Comparison of ENCODE assay signal across 19 cellular contexts in genomic region chr11:131671764-131672163, GRCh38.
A peak's percentile ranks its signal among the peaks of the same experiment; 100 is the strongest.
DNase-seq lines count a peak whose midpoint lies in the region; ATAC-seq lines count a peak whose summit lies in the region.
"Had no signal": no experiment of that assay in that cellular context is flagged by ENCODE, and none has a peak within 500 bp of the region (broad histone marks: within the 10 kb centered on the region; RNA-seq: fewer than 3 reads in every experiment).

No MANE protein-coding gene starts in this region.

- peak overlapping the region; percentile 24 for H2AK5ac ChIP-seq in neuronal stem cell (ENCODE audit: low read depth, low read length)

- no CpG with 5 or more reads among the region's 12 CpGs for WGBS in neuronal stem cell (ENCODE audit: extremely low coverage in 2 of 2, insufficient read length in 2 of 2, insufficient replicate concordance in 1 of 2), 2 donors

- no peaks in the 10 kb centered on the region for H3K27me3 ChIP-seq in neuronal stem cell (ENCODE audit: control insufficient read depth in 3 of 3, insufficient read depth in 3 of 3, low read depth in 1 of 3, low read length in 3 of 3)
- H3K27me3 ChIP-seq: upper lobe of left lung had no signal

- ATAC-seq in GM21526 (IDR thresholded peaks at IDR 0.05; ENCODE audit: low FRiP score, unreplicated experiment), result no peak
- ATAC-seq: activated naive CD4-positive, alpha-beta T cell treated with anti-CD3 and anti-CD28 coated beads, Interleukin-2, amount 50 U/mL, for 72 hours; left lung; right cardiac atrium had no signal

- H2BK5ac ChIP-seq in neuronal stem cell (ENCODE audit: low read length), result peak overlapping the region; percentile 7

- peak overlapping the region; percentile 51 for H2BK120ac ChIP-seq in neuronal stem cell (ENCODE audit: low read depth, low read length)

- H3K4ac ChIP-seq in neuronal stem cell (ENCODE audit: low read length), result no peak overlapping the region

- H2BK15ac ChIP-seq in neuronal stem cell (ENCODE audit: low read length), result peak overlapping the region; percentile 80

- DNase-seq in Ammon's horn (ENCODE audit: low spot score), result peak; percentile 67
- DNase-seq in NCI-H526 (lab: John Stamatoyannopoulos, UW), result peak; percentile 42 to 88
- peak; percentile 66 for DNase-seq in ecto neural progenitor cell (ENCODE audit: low spot score)
- DNase-seq in neuronal stem cell (ENCODE audit: low spot score), result no peak
- no peak for DNase-seq in SHP77 (lab: John Stamatoyannopoulos, UW)
- DNase-seq in 8988T, result no peak
- no peak for DNase-seq in KBM-7
- DNase-seq: activated CD4-positive, alpha-beta T cell treated with anti-CD3 and anti-CD28 coated beads for 4 hours; activated T-cell treated with anti-CD3 and anti-CD28 coated beads for 4 hours; COR-L47; esophagus squamous epithelium; NCI-H2029; NCI-H774 had no signal

- no peak overlapping the region for H4K8ac ChIP-seq in neuronal stem cell (ENCODE audit: low read depth, low read length)

- H3K36me3 ChIP-seq in neuronal stem cell (replicated peaks in 1 of 2; ENCODE audit: control insufficient read depth in 2 of 2, insufficient read depth in 2 of 2, low read length in 2 of 2), result no peaks in the 10 kb centered on the region
- H3K36me3 ChIP-seq: esophagus squamous epithelium, left lung, upper lobe of left lung had no signal

- H4K91ac ChIP-seq in neuronal stem cell (ENCODE audit: low read depth, low read length, poor library complexity), result no peak overlapping the region

- no peak overlapping the region for H3K4me3 ChIP-seq in neuronal stem cell (ENCODE audit: low read length in 2 of 2)
- H3K4me3 ChIP-seq: coronary artery, esophagus squamous epithelium, left lung, upper lobe of left lung had no signal

- H3K4me1 ChIP-seq in neuronal stem cell (ENCODE audit: control insufficient read depth in 2 of 2, insufficient read depth in 1 of 2, low read depth in 1 of 2, low read length in 2 of 2), result peaks cover 0 to 10% of the 10 kb centered on the region in 2 donors
- H3K4me1 ChIP-seq: left lung had no signal

- H3K9ac ChIP-seq in neuronal stem cell (ENCODE audit: low read depth, low read length, poor library complexity), result no peak overlapping the region

- no peak overlapping the region for H3K14ac ChIP-seq in neuronal stem cell (ENCODE audit: low read length)

- no peaks in the 10 kb centered on the region for H3K79me1 ChIP-seq in neuronal stem cell (ENCODE audit: low read depth, low read length)

- H3K18ac ChIP-seq in neuronal stem cell (ENCODE audit: low read length), result peak overlapping the region; percentile 82

- in situ Hi-C loops in KBM-7 (cut with MboI; ENCODE audit: low pct_unique_long_range_greater_than_20kb, low sequenced_read_pairs), result no loop called here

- no peak overlapping the region for H3K23ac ChIP-seq in neuronal stem cell (ENCODE audit: low read depth, low read length, poor library complexity)

- no peak overlapping the region for H3K27ac ChIP-seq in neuronal stem cell (replicated peaks; ENCODE audit: low read length)
- H3K27ac ChIP-seq: coronary artery, esophagus squamous epithelium, left lung, upper lobe of left lung had no signal

- no peak overlapping the region for H2BK12ac ChIP-seq in neuronal stem cell (ENCODE audit: low read length)

- no peak overlapping the region for H3K4me2 ChIP-seq in neuronal stem cell (ENCODE audit: insufficient read depth, low read length, poor library complexity, severe bottlenecking)

- no peaks in the 10 kb centered on the region for H3K9me3 ChIP-seq in neuronal stem cell (replicated peaks in 1 of 2; ENCODE audit: control insufficient read depth in 2 of 2, insufficient read depth in 1 of 2, low read depth in 1 of 2, low read length in 2 of 2)
- H3K9me3 ChIP-seq: esophagus squamous epithelium, left lung, upper lobe of left lung had no signal

- H2AFZ ChIP-seq in neuronal stem cell (ENCODE audit: low read length), result no peak overlapping the region

Comparison
In these comparisons a context has a peak if more than half of its experiments do, and no peak if none do; other contexts are left out.
1. DNase-seq: peak in Ammon's horn (single experiment), NCI-H526 (2 of 2) and ecto neural progenitor cell (single experiment); none in neuronal stem cell (single experiment), SHP77 (0 of 2), 8988T (single experiment) and KBM-7 (single experiment).